Comparison of ENCODE assay signal across 8 cellular contexts in the genomic region with DNA sequence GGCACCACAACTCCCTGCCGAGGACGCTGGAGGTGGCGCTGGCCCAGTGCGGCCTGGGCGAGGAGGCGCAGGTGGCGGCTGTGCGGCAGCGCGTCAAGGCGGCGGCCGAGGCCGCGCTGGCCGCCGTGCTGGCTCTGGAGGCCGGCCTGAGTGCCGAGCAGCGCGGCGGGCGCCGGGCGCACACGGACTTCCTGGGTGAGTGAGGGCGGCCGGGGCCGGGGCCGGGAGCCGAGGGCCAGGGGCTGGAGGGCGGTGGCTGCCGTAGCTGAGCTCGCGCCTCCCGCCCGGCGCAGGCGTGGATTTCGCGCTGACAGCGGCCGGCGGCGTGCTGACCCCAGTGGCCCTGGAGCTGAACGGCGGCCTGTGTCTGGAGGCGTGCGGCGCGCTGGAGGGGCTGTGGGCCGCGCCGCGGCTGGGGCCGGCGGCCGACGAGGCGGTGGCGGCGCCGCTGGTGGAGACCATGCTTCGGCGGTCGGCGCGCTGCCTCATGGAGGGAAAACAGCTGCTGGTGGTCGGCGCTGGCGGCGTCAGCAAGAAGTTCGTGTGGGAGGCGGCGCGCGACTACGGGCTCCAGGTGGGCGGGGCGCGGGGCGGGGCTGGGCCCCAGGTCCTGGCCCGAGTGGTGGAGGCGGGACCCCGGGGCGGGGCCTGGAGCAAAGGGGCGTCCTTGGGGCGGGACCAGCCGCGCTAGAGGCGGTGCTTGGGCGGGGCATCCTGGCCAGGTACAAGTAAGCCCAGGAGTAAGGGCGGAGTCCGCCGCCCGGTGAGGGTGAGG. TPM values are rescaled to one million over a fixed set of nuclear protein-coding genes. Genes with fewer than 3 reads are reported as not detected.
DNase-seq lines count a peak whose midpoint lies in the region; FAIRE-seq and TF ChIP-seq lines count a peak whose summit lies in the region.

No MANE protein-coding gene starts in this region.

- no peaks in the 10 kb centered on the region for H3K27me3 ChIP-seq in MG63
- peaks cover 35% of the 10 kb centered on the region for H3K27me3 ChIP-seq in neural progenitor cell
- peaks cover 0 to 5% (median 0%) of the 10 kb centered on the region in 3 donors for H3K27me3 ChIP-seq in stomach

- H3K4me3 ChIP-seq in MG63 = peak overlapping the region; percentile 35
- H3K4me3 ChIP-seq in neural progenitor cell = peak overlapping the region; percentile 50
- H3K4me3 ChIP-seq in stomach = peak overlapping the region; percentile 52 to 66 (median 62)

- intact Hi-C loops in stomach (cut with DNase I; ENCODE audit: low total_unique reads) = no loop called here

- no peaks in the 10 kb centered on the region for H4K20me1 ChIP-seq in neural progenitor cell (ENCODE audit: low read depth)

- DNase-seq in Daoy (ENCODE audit: low read depth) = peak; percentile 96
- peak; percentile 78 for DNase-seq in H54 (ENCODE audit: insufficient read length, low spot score)
- peak; percentile 89 for DNase-seq in MG63
- DNase-seq in activated effector memory CD4-positive, alpha-beta T cell treated with anti-CD3 and anti-CD28 coated beads, Interleukin-2, amount 50 U/mL, for 16 hours = peak; percentile 99
- DNase-seq in fibroblast of the conjunctiva (ENCODE audit: low read depth) = peak; percentile 74
- peak; percentile 97 for DNase-seq in neural progenitor cell (ENCODE audit: low spot score)
- peak; percentile 99 for DNase-seq in stomach

- peaks cover 30% of the 10 kb centered on the region for H3K4me1 Mint-ChIP-seq in neural progenitor cell

- no peak for FAIRE-seq in H54 (lab: Jason Lieb, UNC)

- H3K4me1 ChIP-seq in neural progenitor cell (peaks cover 5% of the 10 kb centered on the region), stomach (peaks cover 47 to 56% (median 54%) of the 10 kb centered on the region in 4 donors)

- H3K9me3 ChIP-seq in MG63 = no peaks in the 10 kb centered on the region
- no peaks in the 10 kb centered on the region for H3K9me3 ChIP-seq in neural progenitor cell (ENCODE audit: low read depth)
- no peaks in the 10 kb centered on the region for H3K9me3 ChIP-seq in stomach

- TF ChIP-seq CTCF in neural progenitor cell (IDR thresholded peaks at IDR 0.05) (no peak), stomach (IDR thresholded peaks at IDR 0.05) (no peak)

- TF ChIP-seq POLR2A in H54 (IDR thresholded peaks at IDR 0.05; ENCODE audit: low read depth, low read length) (peak; percentile 67; the same call in 1 of the 2 replicates), Raji (IDR thresholded peaks at IDR 0.05; ENCODE audit: insufficient read depth, low read depth, low read length) (peak; percentile 89), stomach (IDR thresholded peaks at IDR 0.05) (no peak)

- H3K79me2 ChIP-seq in neural progenitor cell (ENCODE audit: low read depth) = no peaks in the 10 kb centered on the region

- H3K9me3 Mint-ChIP-seq in neural progenitor cell = no peaks in the 10 kb centered on the region

- H3K27ac ChIP-seq in neural progenitor cell = no peak overlapping the region
- peak overlapping the region; percentile 88 to 96 (median 94) for H3K27ac ChIP-seq in stomach

- no peak overlapping the region for H3K27ac Mint-ChIP-seq in neural progenitor cell

- peaks cover 21% of the 10 kb centered on the region for H3K27me3 Mint-ChIP-seq in neural progenitor cell (ENCODE audit: insufficient read depth, low read depth)

- H2AFZ ChIP-seq in neural progenitor cell (replicated peaks) = peak overlapping the region; percentile 20

- no peak for TF ChIP-seq EP300 in stomach (IDR thresholded peaks at IDR 0.05)

- peak overlapping the region; percentile 86 for H3K4me2 ChIP-seq in neural progenitor cell

- H3F3A ChIP-seq in neural progenitor cell (ENCODE audit: low read depth) = peaks cover 11% of the 10 kb centered on the region

- H3K36me3 ChIP-seq in MG63 (no peaks in the 10 kb centered on the region), neural progenitor cell (no peaks in the 10 kb centered on the region), stomach (no peaks in the 10 kb centered on the region)

- 0 to 1% (median 1%) methylated on average over 30 to 96 of the region's 96 CpGs for WGBS in stomach, 5 donors

- no peaks in the 10 kb centered on the region for H3K36me3 Mint-ChIP-seq in neural progenitor cell

- peak overlapping the region; percentile 81 for H3K4me3 Mint-ChIP-seq in neural progenitor cell

- H3K9ac ChIP-seq in neural progenitor cell = no peak overlapping the region

RNA-seq across cellular contexts. Expression of a gene that starts 5.4 kb away (rescaled TPM):
- 0.34 TPM in 1 of 2 replicates, not detected in the other for total RNA-seq in Daoy (2014; rRNA removed; shearing (Covaris generic))
- total RNA-seq in MG63 (2014; rRNA removed; shearing (Covaris generic); ENCODE audit: low replicate concordance) = not detected in 2 replicates
- total RNA-seq in neural progenitor cell (ENCODE audit: low replicate concordance) (0.22 and 0.52 TPM in 2 replicates), stomach (10 to 100 TPM in 3 of 5 donors, 1 to 10 TPM in 1, under 1 TPM in 1; 0.29 to 33.3 (median 15.4) TPM)
- 1 to 10 TPM in 2 of 3 donors, under 1 TPM in 1; 0.88 to 3.4 (median 2.4) TPM for polyA plus RNA-seq in stomach

RNA-seq across cellular contexts. Expression of a gene that starts 7.5 kb away (rescaled TPM):
- 36.6 and 42.5 TPM in 2 replicates for total RNA-seq in Daoy (2014; rRNA removed; shearing (Covaris generic))
- 77.9 and 121 TPM in 2 replicates for total RNA-seq in MG63 (2014; rRNA removed; shearing (Covaris generic); ENCODE audit: low replicate concordance)
- total RNA-seq in neural progenitor cell (ENCODE audit: low replicate concordance) (23.7 and 51.3 TPM in 2 replicates), stomach (100 to 1,000 TPM in 2 of 5 donors, 10 to 100 TPM in 3; 29.7 to 434 (median 82.3) TPM)
- 10 to 100 TPM; 49.3 to 74.1 (median 68.9) TPM for polyA plus RNA-seq in stomach

RNA-seq across cellular contexts. Expression of a gene that starts 16.6 kb away (rescaled TPM):
- 1.1 and 3.0 TPM in 2 replicates for total RNA-seq in Daoy (2014; rRNA removed; shearing (Covaris generic))
- total RNA-seq in MG63 (2014; rRNA removed; shearing (Covaris generic); ENCODE audit: low replicate concordance) = not detected in 2 replicates
- total RNA-seq in neural progenitor cell (ENCODE audit: low replicate concordance) = 1.1 TPM in 1 of 2 replicates, not detected in the other
- total RNA-seq in stomach = 10 to 100 TPM in 1 of 5 donors, 1 to 10 TPM in 2, not detected in 2; 1.7 to 15.2 (median 3.5) TPM
- 10 to 100 TPM in 2 of 3 donors, 1 to 10 TPM in 1; 4.5 to 25.3 (median 20.2) TPM for polyA plus RNA-seq in stomach

RNA-seq across cellular contexts. Expression of a gene that starts 16.9 kb away (rescaled TPM):
- not detected in 2 replicates for total RNA-seq in Daoy (2014; rRNA removed; shearing (Covaris generic))
- not detected in 2 replicates for total RNA-seq in MG63 (2014; rRNA removed; shearing (Covaris generic); ENCODE audit: low replicate concordance)
- total RNA-seq in neural progenitor cell (ENCODE audit: low replicate concordance) (0.15 and 1.1 TPM in 2 replicates), stomach (10 to 100 TPM in 1 of 5 donors, 1 to 10 TPM in 3, under 1 TPM in 1; 0.29 to 12.0 (median 3.5) TPM)
- polyA plus RNA-seq in stomach = 1 to 10 TPM; 2.8 to 6.1 (median 5.5) TPM

RNA-seq across cellular contexts. Expression of a gene that starts 19.2 kb away (rescaled TPM):
- 220 and 273 TPM in 2 replicates for total RNA-seq in Daoy (2014; rRNA removed; shearing (Covaris generic))
- total RNA-seq in MG63 (2014; rRNA removed; shearing (Covaris generic); ENCODE audit: low replicate concordance) = 244 and 262 TPM in 2 replicates
- 102 and 189 TPM in 2 replicates for total RNA-seq in neural progenitor cell (ENCODE audit: low replicate concordance)
- total RNA-seq in stomach = 100 to 1,000 TPM in 2 of 5 donors, 10 to 100 TPM in 3; 28.6 to 229 (median 97.9) TPM
- polyA plus RNA-seq in stomach = 100 to 1,000 TPM; 109 to 203 (median 153) TPM

Comparison
In these comparisons a context has a peak if more than half of its experiments do, and no peak if none do; other contexts are left out.
1. POLR2A ChIP-seq: peak in H54 (single experiment) and Raji (single experiment); none in stomach (0 of 4).
2. Peak in every context shown above with its lines, with median percentiles within 50 percentile points of each other: DNase-seq and H3K4me3 ChIP-seq.